ENCODE assay signal across 8 cellular contexts in genomic region chr18:79465392-79465991, GRCh38.
A peak's percentile ranks its signal among the peaks of the same experiment; 100 is the strongest.
DNase-seq lines count a peak whose midpoint lies in the region; ATAC-seq lines count a peak whose summit lies in the region.

No MANE protein-coding gene starts in this region.

- peak overlapping the region; percentile 95 for H3K4me2 ChIP-seq in BLaER1

- peak overlapping the region; percentile 78 for H3K27ac Mint-ChIP-seq in stimulated activated naive CD8-positive, alpha-beta T cell treated with anti-CD3 and anti-CD28 coated beads, Interleukin-15, Interleukin-2, amounts not matched to agents 100 ng/mL and 50 ng/mL, for 24 hours

- H3K4me3 ChIP-seq in BLaER1, result peak overlapping the region; percentile 59

- DNase-seq in activated effector memory CD4-positive, alpha-beta T cell treated with anti-CD3 and anti-CD28 coated beads, Interleukin-2, amount 50 U/mL, for 16 hours, result no peak
- no peak for DNase-seq in NCI-H128 (lab: John Stamatoyannopoulos, UW; ENCODE audit: unreplicated experiment)

- H4K20me1 ChIP-seq in BLaER1, result no peaks in the 10 kb centered on the region

- peak overlapping the region; percentile 66 for H3K4me3 Mint-ChIP-seq in stimulated activated naive CD8-positive, alpha-beta T cell treated with anti-CD3 and anti-CD28 coated beads, Interleukin-15, Interleukin-2, amounts not matched to agents 100 ng/mL and 50 ng/mL, for 24 hours

- H3K4me1 ChIP-seq in BLaER1, result peaks cover 88% of the 10 kb centered on the region

- no peaks in the 10 kb centered on the region for H3K9me3 ChIP-seq in BLaER1

- no peaks in the 10 kb centered on the region for H3K27me3 Mint-ChIP-seq in stimulated activated naive CD8-positive, alpha-beta T cell treated with anti-CD3 and anti-CD28 coated beads, Interleukin-15, Interleukin-2, amounts not matched to agents 100 ng/mL and 50 ng/mL, for 24 hours

- no peaks in the 10 kb centered on the region for H3K9me3 Mint-ChIP-seq in stimulated activated naive CD8-positive, alpha-beta T cell treated with anti-CD3 and anti-CD28 coated beads, Interleukin-15, Interleukin-2, amounts not matched to agents 100 ng/mL and 50 ng/mL, for 24 hours

- peak overlapping the region; percentile 84 for H3K27ac ChIP-seq in BLaER1

- no peaks in the 10 kb centered on the region for H3K27me3 ChIP-seq in BLaER1

- ATAC-seq in GM19372 (IDR thresholded peaks at IDR 0.05; ENCODE audit: low read depth, unreplicated experiment) (peak; percentile 79), HG03439 (IDR thresholded peaks at IDR 0.05; ENCODE audit: unreplicated experiment) (peak; percentile 72), esophagus mucosa (peak; percentile 33), HG03108 (IDR thresholded peaks at IDR 0.05; ENCODE audit: unreplicated experiment) (no peak)

- H3K36me3 Mint-ChIP-seq in stimulated activated naive CD8-positive, alpha-beta T cell treated with anti-CD3 and anti-CD28 coated beads, Interleukin-15, Interleukin-2, amounts not matched to agents 100 ng/mL and 50 ng/mL, for 24 hours (ENCODE audit: low read depth), result peaks cover 57% of the 10 kb centered on the region

- H3K36me3 ChIP-seq in BLaER1, result peaks cover 60% of the 10 kb centered on the region

- peaks cover 17% of the 10 kb centered on the region for H3K4me1 Mint-ChIP-seq in stimulated activated naive CD8-positive, alpha-beta T cell treated with anti-CD3 and anti-CD28 coated beads, Interleukin-15, Interleukin-2, amounts not matched to agents 100 ng/mL and 50 ng/mL, for 24 hours (ENCODE audit: low read depth)

- peak overlapping the region; percentile 73 for H3K9ac ChIP-seq in BLaER1
